In the genomic region with DNA sequence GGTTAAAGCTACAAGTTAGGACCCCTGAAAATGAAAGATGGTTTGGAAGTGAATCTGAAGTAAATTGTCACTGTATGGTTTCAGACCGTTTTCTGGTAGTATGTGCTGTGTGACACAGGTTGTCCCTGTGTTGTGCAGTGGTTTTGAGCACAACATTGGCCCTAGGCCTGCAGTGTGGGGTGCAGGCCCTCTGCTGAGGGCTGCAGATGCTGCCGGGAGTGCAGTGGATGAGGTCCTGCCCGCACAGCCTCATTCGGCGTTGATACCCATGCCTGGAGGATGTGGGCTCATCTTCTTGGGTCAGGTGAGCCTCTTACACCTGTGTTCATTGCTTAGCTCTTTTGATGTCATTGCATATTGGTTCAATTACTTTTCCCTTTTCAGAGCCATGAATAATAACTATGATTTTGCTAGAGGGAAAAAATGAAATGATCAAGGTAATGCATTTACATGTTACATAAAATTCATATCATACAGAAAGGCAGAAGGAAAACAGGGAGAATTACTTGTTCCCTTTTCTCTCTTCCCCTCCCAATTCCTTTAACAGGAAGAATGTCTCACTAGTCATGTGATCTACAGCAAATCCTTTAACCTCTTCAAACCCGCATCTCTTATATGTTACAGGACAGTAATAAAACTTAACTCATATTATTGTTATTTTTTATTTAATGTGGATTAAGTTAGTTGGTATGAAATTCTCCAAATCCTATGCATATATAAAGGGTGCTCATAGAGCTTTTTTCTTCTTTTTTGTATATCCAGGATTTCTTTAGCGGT, we compare ENCODE assay signal across 11 cellular contexts. TPM values are rescaled to one million over a fixed set of nuclear protein-coding genes. Genes with fewer than 3 reads are reported as not detected.
DNase-seq lines count a peak whose midpoint lies in the region; ATAC-seq, FAIRE-seq and TF ChIP-seq lines count a peak whose summit lies in the region.
"Had no signal": no experiment of that assay in that cellular context is flagged by ENCODE, and none has a peak within 500 bp of the region (broad histone marks: within the 10 kb centered on the region; RNA-seq: fewer than 3 reads in every experiment).

No MANE protein-coding gene starts in this region.

- peaks cover 0 to 98% (median 58%) of the 10 kb centered on the region in 11 experiments; a peak in 17 of 22 replicates for H4K20me1 ChIP-seq in BLaER1 treated with 17β-estradiol and CSF1 and Interleukin-3, amounts not matched to agents 10 nM and 100 nM
- H4K20me1 ChIP-seq in Karpas-422 (ENCODE audit: insufficient read depth, low read depth, low read length) (peaks cover 9% of the 10 kb centered on the region; the same call in 1 of the 2 replicates), K562 (replicated peaks; ENCODE audit: control insufficient read depth, insufficient read depth, low read length) (no peaks in the 10 kb centered on the region)

- peaks cover 21 to 100% (median 64%) of the 10 kb centered on the region in 10 experiments for H3K4me1 ChIP-seq in BLaER1 treated with 17β-estradiol and CSF1 and Interleukin-3, amounts not matched to agents 10 nM and 100 nM
- H3K4me1 ChIP-seq in Karpas-422 (ENCODE audit: low read length) (peaks cover 98% of the 10 kb centered on the region), K562 (replicated peaks in 1 of 2; ENCODE audit: control insufficient read depth in 2 of 2, insufficient read depth in 2 of 2, low read length in 2 of 2) (no peaks in the 10 kb centered on the region; a peak in 1 of 5 replicates), mucosa of descending colon (ENCODE audit: low read depth) (peaks cover 6% of the 10 kb centered on the region)

- no TSS peak for BruUV-seq in K562 (replicated peaks; lab: Mats Ljungman, UMichigan)

- no peaks in the 10 kb centered on the region for H3K27me3 ChIP-seq in BLaER1 treated with 17β-estradiol and CSF1 and Interleukin-3, amounts not matched to agents 10 nM and 100 nM
- H3K27me3 ChIP-seq in Karpas-422 (ENCODE audit: low read length) (no peaks in the 10 kb centered on the region), K562 (ENCODE audit: control insufficient read depth in 2 of 2, insufficient read depth in 2 of 2, low read length in 2 of 2) (no peaks in the 10 kb centered on the region)
- H3K27me3 ChIP-seq: tibial artery had no signal

- CTCF ChIA-PET in K562 (lab: Yijun Ruan, JAX; ENCODE audit: low intra/inter-chr PET ratio): no interaction called here

- no peak for FAIRE-seq in K562 (lab: Jason Lieb, UNC)

- H3K4me2 ChIP-seq in BLaER1 treated with 17β-estradiol and CSF1 and Interleukin-3, amounts not matched to agents 10 nM and 100 nM: peak overlapping the region in 7 of 11 experiments; percentile 11 to 99 (median 94); a peak in 14 of 22 replicates
- peak overlapping the region; percentile 68 for H3K4me2 ChIP-seq in Karpas-422 (ENCODE audit: low read depth, low read length, poor library complexity, severe bottlenecking)
- H3K4me2 ChIP-seq in K562 (ENCODE audit: insufficient read depth, low read length): no peak overlapping the region

- WGBS in K562 (ENCODE audit: insufficient coverage, low coverage, missing lambda C conversion rate): 61% methylated on average over 7 of the region's 7 CpGs

- TF ChIP-seq EP300 in K562 (IDR thresholded peaks at IDR 0.05; ENCODE audit: low read length): no peak

- DNase-seq in Karpas-422 (peak; percentile 59), K562 (ENCODE audit: extremely low read depth in 1 of 4, low spot score in 3 of 4) (no peak), mucosa of descending colon (no peak), LoVo (ENCODE audit: low spot score) (no peak), kidney tubule cell (ENCODE audit: low spot score) (no peak), cardiac septum (ENCODE audit: low spot score) (no peak)
- DNase-seq: activated B cell treated with CpG ODN at 0.5 μM for 24 hours, NCI-H774, tibial artery had no signal

- no peak; the same call in 2 of the 3 replicates for ATAC-seq in K562
- ATAC-seq in mucosa of descending colon: peak; percentile 25
- no peak for ATAC-seq in GM19023 (IDR thresholded peaks at IDR 0.05; ENCODE audit: unreplicated experiment)

- no peaks in the 10 kb centered on the region for H3K9me2 ChIP-seq in Karpas-422 (replicated peaks; ENCODE audit: insufficient read depth, low read length)

- TF ChIP-seq CTCF in K562 (IDR thresholded peaks at IDR 0.05 in 2 of 3, conservative IDR thresholded peaks at IDR 0.05 in 1 of 3; ENCODE audit: insufficient read depth in 2 of 3, low read depth in 1 of 3, low read length in 3 of 3) (no peak), mucosa of descending colon (IDR thresholded peaks at IDR 0.05) (no peak)

- no peaks in the 10 kb centered on the region for H3K9me1 ChIP-seq in K562 (ENCODE audit: control insufficient read depth, insufficient read depth, low read length)

- in situ Hi-C loops in K562 (cut with MboI): no loop called here

- H3K36me3 ChIP-seq in BLaER1 treated with 17β-estradiol and CSF1 and Interleukin-3, amounts not matched to agents 10 nM and 100 nM: peaks cover 0 to 72% (median 0%) of the 10 kb centered on the region in 11 experiments; a peak in 10 of 22 replicates
- peaks cover 16% of the 10 kb centered on the region for H3K36me3 ChIP-seq in Karpas-422 (ENCODE audit: insufficient read depth, low read length)
- H3K36me3 ChIP-seq in K562 (ENCODE audit: control insufficient read depth, insufficient read depth, low read length): no peaks in the 10 kb centered on the region
- no peaks in the 10 kb centered on the region for H3K36me3 ChIP-seq in mucosa of descending colon (ENCODE audit: low read depth)
- H3K36me3 ChIP-seq: tibial artery had no signal

- H3K9me3 ChIP-seq in BLaER1 treated with 17β-estradiol and CSF1 and Interleukin-3, amounts not matched to agents 10 nM and 100 nM (replicated peaks in 1 of 11): no peaks in the 10 kb centered on the region
- no peaks in the 10 kb centered on the region for H3K9me3 ChIP-seq in Karpas-422 (ENCODE audit: low read length)
- no peaks in the 10 kb centered on the region for H3K9me3 ChIP-seq in K562 (replicated peaks; ENCODE audit: control insufficient read depth, insufficient read depth, low read depth, low read length)
- no peaks in the 10 kb centered on the region for H3K9me3 ChIP-seq in mucosa of descending colon
- H3K9me3 ChIP-seq: tibial artery had no signal

- no peak for TF ChIP-seq RAD21 in K562 (CRISPR knock-in tag; conservative IDR thresholded peaks at IDR 0.05 in 1 of 2, IDR thresholded peaks at IDR 0.05 in 1 of 2)

- H3K79me2 ChIP-seq in Karpas-422 (ENCODE audit: low read length) (peaks cover 94% of the 10 kb centered on the region), K562 (ENCODE audit: control insufficient read depth, insufficient read depth, low read length) (no peaks in the 10 kb centered on the region; the same call in 2 of the 3 replicates)

- POLR2A ChIA-PET in K562 (lab: Yijun Ruan, JAX): interaction anchor here (0.7 to 1.3 kb wide), 2 partner anchors 23 to 1311 kb away, joined by 3 read pairs; no protein-coding TSS in a partner anchor

- no peak for TF ChIP-seq POLR2A in K562 (conservative IDR thresholded peaks at IDR 0.05)

- H3K9ac ChIP-seq in BLaER1 treated with 17β-estradiol and CSF1 and Interleukin-3, amounts not matched to agents 10 nM and 100 nM: peak overlapping the region in 3 of 11 experiments; percentile 54 to 72 (median 58); a peak in 3 of 22 replicates
- peak overlapping the region; percentile 38 for H3K9ac ChIP-seq in Karpas-422 (ENCODE audit: low read length)
- peak overlapping the region in 1 of 2 experiments; percentile 84; a peak in 1 of 4 replicates for H3K9ac ChIP-seq in K562 (ENCODE audit: insufficient read depth in 1 of 2, low read depth in 2 of 2, low read length in 2 of 2)

- peak overlapping the region in 2 of 10 experiments; percentile 18 to 31; a peak in 3 of 20 replicates for H3K4me3 ChIP-seq in BLaER1 treated with 17β-estradiol and CSF1 and Interleukin-3, amounts not matched to agents 10 nM and 100 nM
- H3K4me3 ChIP-seq in Karpas-422 (ENCODE audit: low read length) (peak overlapping the region; percentile 1; the same call in 1 of the 2 replicates), K562 (no peak overlapping the region), mucosa of descending colon (no peak overlapping the region)
- H3K4me3 ChIP-seq: tibial artery had no signal

- intact Hi-C loops in K562 (cut with micrococcal nuclease): no loop called here
- intact Hi-C loops in mucosa of descending colon (cut with DNase I, micrococcal nuclease): no loop called here
- intact Hi-C loops in cardiac septum (cut with DNase I): no loop called here

- H3K27ac ChIP-seq in BLaER1 treated with 17β-estradiol and CSF1 and Interleukin-3, amounts not matched to agents 10 nM and 100 nM: peak overlapping the region in 5 of 11 experiments; percentile 24 to 85 (median 82); a peak in 8 of 22 replicates
- H3K27ac ChIP-seq in Karpas-422 (ENCODE audit: low read length) (peak overlapping the region; percentile 99), K562 (ENCODE audit: extremely low read depth, low read depth, low read length) (no peak overlapping the region)
- H3K27ac ChIP-seq: tibial artery had no signal

- H2AFZ ChIP-seq in Karpas-422 (ENCODE audit: low read length) (no peak overlapping the region), K562 (ENCODE audit: low read depth, low read length) (no peak overlapping the region)

TF ChIP-seq in K562, 482 proteins besides CTCF, POLR2A, EP300 and RAD21 (continues in another document):
- TF ChIP-seq ZNF232 (CRISPR knock-in tag; IDR thresholded peaks at IDR 0.05): no peak
- no peak for TF ChIP-seq ETV5 (CRISPR knock-in tag; IDR thresholded peaks at IDR 0.05; ENCODE audit: low read depth)
- TF ChIP-seq CBX3 (IDR thresholded peaks at IDR 0.05; ENCODE audit: borderline replicate concordance in 1 of 2, low read length in 2 of 2): no peak

RNA-seq across cellular contexts. Expression of a gene that starts 48.7 kb away (rescaled TPM):
- 90.3 and 132 TPM in 2 replicates for total RNA-seq in Karpas-422 (2014; rRNA removed; shearing (Covaris generic); ENCODE audit: low replicate concordance)
- total RNA-seq in K562 (2011; cell fraction: chromatin; rRNA removed; ENCODE audit: low replicate concordance): 6.8 and 11.6 TPM in 2 replicates
- 3.7 and 3.8 TPM in 2 replicates for total RNA-seq in K562 (2011; cell fraction: nucleolus; rRNA removed)
- total RNA-seq in K562 (2011; cell fraction: nucleoplasm; rRNA removed): 6.5 and 12.5 TPM in 2 replicates
- 3.8 and 5.0 TPM in 2 replicates for total RNA-seq in K562 (2014; rRNA removed)
- total RNA-seq in K562 (2014; rRNA removed; fragmentation: Illumina TruSeq; extraction: Trizol): 6.7 and 7.1 TPM in 2 replicates
- total RNA-seq in K562 (2015; rRNA removed; fragmentation: Illumina TruSeq; extraction: Trizol): 7.1 TPM in 2 replicates
- total RNA-seq in K562 (2021): 10.2 and 10.7 TPM in 2 replicates
- polyA plus RNA-seq in K562 (2011; rRNA removed): 3.8 and 4.8 TPM in 2 replicates
- polyA plus RNA-seq in K562 (2011; cell fraction: cytosol; rRNA removed): 3.3 and 3.5 TPM in 2 replicates
- 2.5 and 3.5 TPM in 2 replicates for polyA plus RNA-seq in K562 (2011; cell fraction: nucleus; rRNA removed)
- polyA plus RNA-seq in K562 (2012): 4.9 and 6.3 TPM in 2 replicates
- 5.7 and 5.8 TPM in 2 replicates for polyA plus RNA-seq in K562 (2014; fragmentation: Illumina TruSeq; extraction: Trizol)
- under 1 TPM; 0.56 to 0.65 TPM for polyA plus RNA-seq in K562 (2014; fragmentation: Nextera tagmentation; extraction: Ambion mirVana)
- polyA plus RNA-seq in K562 (2014; rRNA removed): 3.5 and 4.0 TPM in 2 replicates
- 3.3 and 4.6 TPM in 2 replicates for polyA minus RNA-seq in K562 (2011; rRNA and poly(A)+ RNA removed)
- polyA minus RNA-seq in K562 (2011; cell fraction: cytosol; rRNA and poly(A)+ RNA removed): 2.5 and 3.1 TPM in 2 replicates
- polyA minus RNA-seq in K562 (2011; cell fraction: nucleus; rRNA and poly(A)+ RNA removed): 1.5 and 2.2 TPM in 2 replicates
- 10 to 100 TPM; 27.8 to 54.6 (median 44.0) TPM for total RNA-seq in mucosa of descending colon
- 11.0 TPM for total RNA-seq in cardiac septum
